ENCODE assay signal across 8 cellular contexts in genomic region chr17:78176548-78177025, GRCh38. TPM values are rescaled to one million over a fixed set of nuclear protein-coding genes. Genes with fewer than 3 reads are reported as not detected.
DNase-seq lines count a peak whose midpoint lies in the region; ATAC-seq and TF ChIP-seq lines count a peak whose summit lies in the region.

No MANE protein-coding gene starts in this region.

- H3K4me2 ChIP-seq in OCI-LY3 (ENCODE audit: low read length) (peak overlapping the region; percentile 24), parathyroid adenoma (ENCODE audit: low read length) (no peak overlapping the region)

- peak overlapping the region; percentile 96 for H3K27ac ChIP-seq in OCI-LY3 (ENCODE audit: low read length)
- H3K27ac ChIP-seq in parathyroid adenoma, result no peak overlapping the region
- H3K27ac ChIP-seq in upper lobe of left lung, result peak overlapping the region in 3 of 4 donors; percentile 91 to 95 (median 94)

- no peaks in the 10 kb centered on the region for H3K27me3 ChIP-seq in OCI-LY3 (ENCODE audit: low read depth, low read length)
- no peaks in the 10 kb centered on the region for H3K27me3 ChIP-seq in parathyroid adenoma (ENCODE audit: control insufficient read depth, insufficient read depth, low read length)
- H3K27me3 ChIP-seq in upper lobe of left lung, result no peaks in the 10 kb centered on the region

- peaks cover 4% of the 10 kb centered on the region; the same call in 1 of the 2 replicates for H4K20me1 ChIP-seq in OCI-LY3 (ENCODE audit: insufficient read depth, low read length)

- WGBS in upper lobe of left lung, 2 donors, result 15 to 40% methylated on average over 3 to 13 of the region's 14 CpGs

- H3K36me3 ChIP-seq in OCI-LY3 (replicated peaks; ENCODE audit: low read depth, low read length), result peaks cover 62% of the 10 kb centered on the region
- H3K36me3 ChIP-seq in parathyroid adenoma (ENCODE audit: control insufficient read depth, insufficient read depth, low read length), result no peaks in the 10 kb centered on the region
- peaks cover 0 to 18% (median 9%) of the 10 kb centered on the region in 4 donors for H3K36me3 ChIP-seq in upper lobe of left lung

- ATAC-seq in upper lobe of left lung (ENCODE audit: low FRiP score in 2 of 2), result peak; percentile 51 to 66

- H2AFZ ChIP-seq in OCI-LY3 (ENCODE audit: low read depth, low read length) (no peak overlapping the region), parathyroid adenoma (no peak overlapping the region)

- no peaks in the 10 kb centered on the region for H3K9me3 ChIP-seq in OCI-LY3 (ENCODE audit: insufficient read depth, low read length)
- no peaks in the 10 kb centered on the region for H3K9me3 ChIP-seq in parathyroid adenoma (ENCODE audit: control insufficient read depth, low read length)
- H3K9me3 ChIP-seq in upper lobe of left lung, result no peaks in the 10 kb centered on the region

- no peak for TF ChIP-seq POLR2A in upper lobe of left lung (IDR thresholded peaks at IDR 0.05)

- H3K79me2 ChIP-seq in OCI-LY3 (ENCODE audit: low read length) (peaks cover 16% of the 10 kb centered on the region), parathyroid adenoma (no peaks in the 10 kb centered on the region)

- peak; percentile 15 for DNase-seq in NK-92 treated with Interleukin-12 subunit alpha and Interleukin-12 subunit beta, amount 100 ng/mL, for 24 hours (lab: John Stamatoyannopoulos, UW)
- no peak for DNase-seq in NK-92 (lab: John Stamatoyannopoulos, UW; ENCODE audit: unreplicated experiment)
- DNase-seq in activated T-helper 1 cell treated with Interleukin-2 at 50 U/mL for 16 hours (ENCODE audit: low read depth), result peak; percentile 64
- DNase-seq in fibroblast of villous mesenchyme (ENCODE audit: low read depth), result peak; percentile 49
- peak; percentile 90 to 96 for DNase-seq in upper lobe of left lung
- DNase-seq in pons (ENCODE audit: low spot score), result no peak

- H3K4me1 ChIP-seq in OCI-LY3 (ENCODE audit: low read length) (peaks cover 56% of the 10 kb centered on the region), parathyroid adenoma (peaks cover 2% of the 10 kb centered on the region), upper lobe of left lung (peaks cover 67 to 81% (median 77%) of the 10 kb centered on the region in 4 donors)

- H3K9ac ChIP-seq in OCI-LY3 (ENCODE audit: low read length) (peak overlapping the region; percentile 9; the same call in 1 of the 2 replicates), parathyroid adenoma (no peak overlapping the region)

- H3K4me3 ChIP-seq in OCI-LY3 (ENCODE audit: low read length) (no peak overlapping the region), fibroblast of villous mesenchyme (ENCODE audit: low read depth, low read length) (no peak overlapping the region), parathyroid adenoma (ENCODE audit: low read depth, low read length) (no peak overlapping the region), upper lobe of left lung (no peak overlapping the region)

- TF ChIP-seq CTCF in OCI-LY3 (IDR thresholded peaks at IDR 0.05; ENCODE audit: low read depth, low read length) (peak; percentile 88), fibroblast of villous mesenchyme (IDR thresholded peaks at IDR 0.05; ENCODE audit: insufficient read depth, low read depth, low read length) (peak; percentile 81), parathyroid adenoma (IDR thresholded peaks at IDR 0.05) (peak; percentile 91), upper lobe of left lung (IDR thresholded peaks at IDR 0.05) (peak; percentile 90 to 95 (median 92))

- no peak for TF ChIP-seq EP300 in upper lobe of left lung (IDR thresholded peaks at IDR 0.05)

RNA-seq across cellular contexts. Expression of gene SYNGR2, which starts 8.2 kb away (rescaled TPM):
- total RNA-seq in fibroblast of villous mesenchyme, result 10.6 and 16.0 TPM in 2 replicates
- 100 to 1,000 TPM; 110 to 265 (median 179) TPM for total RNA-seq in upper lobe of left lung

RNA-seq across cellular contexts. Expression of gene TK1, which starts 10.3 kb away (rescaled TPM):
- total RNA-seq in fibroblast of villous mesenchyme (87.2 and 158 TPM in 2 replicates), upper lobe of left lung (10 to 100 TPM in 3 of 6 donors, 1 to 10 TPM in 3; 2.8 to 16.0 (median 9.0) TPM)

RNA-seq across cellular contexts. Expression of gene AFMID, which starts 10.6 kb away (rescaled TPM):
- 19.0 and 21.6 TPM in 2 replicates for total RNA-seq in fibroblast of villous mesenchyme
- 100 to 1,000 TPM in 1 of 6 donors, 10 to 100 TPM in 5; 30.5 to 265 (median 44.2) TPM for total RNA-seq in upper lobe of left lung

RNA-seq across cellular contexts. Expression of gene C17orf99, which starts 30.4 kb away (rescaled TPM):
- not detected in 2 replicates for total RNA-seq in fibroblast of villous mesenchyme
- 1 to 10 TPM in 1 of 6 donors, under 1 TPM in 2, not detected in 3; 0.46 to 1.1 (median 0.54) TPM for total RNA-seq in upper lobe of left lung

RNA-seq across cellular contexts. Expression of gene BIRC5, which starts 37.5 kb away (rescaled TPM):
- 39.0 and 50.1 TPM in 2 replicates for total RNA-seq in fibroblast of villous mesenchyme
- 1 to 10 TPM in 5 of 6 donors, not detected in 1; 1.4 to 6.4 (median 3.5) TPM for total RNA-seq in upper lobe of left lung

Comparison
In these comparisons a context has a peak if more than half of its experiments do, and no peak if none do; other contexts are left out.
1. DNase-seq: peak in NK-92 treated with Interleukin-12 subunit alpha and Interleukin-12 subunit beta, amount 100 ng/mL, for 24 hours (single experiment), activated T-helper 1 cell treated with Interleukin-2 at 50 U/mL for 16 hours (single experiment), fibroblast of villous mesenchyme (single experiment) and upper lobe of left lung (2 of 2); none in NK-92 (single experiment) and pons (single experiment).
2. Peak in every context shown above with its lines, with median percentiles within 50 percentile points of each other: CTCF ChIP-seq.